In the genomic region with DNA sequence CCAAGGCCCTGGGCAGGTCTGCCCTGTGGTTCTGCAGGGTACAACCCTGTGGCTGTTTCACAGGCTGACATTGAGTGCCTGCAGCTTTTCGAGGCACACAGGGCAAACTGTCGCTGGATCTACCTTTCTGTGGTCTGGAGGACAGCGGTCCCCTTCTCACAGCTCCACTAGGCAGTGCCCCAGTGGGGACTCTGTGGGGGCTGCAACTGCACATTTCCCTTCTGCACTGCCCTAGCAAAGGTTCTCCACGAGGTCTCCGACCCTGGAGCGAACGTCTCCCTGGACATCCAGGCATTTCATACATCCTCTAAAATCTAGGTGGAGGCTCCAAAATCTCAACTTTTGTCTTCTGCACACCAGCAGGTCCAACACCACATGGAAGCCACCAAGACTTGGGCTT, we compare ENCODE assay signal across 9 cellular contexts.
"Had no signal": no experiment of that assay in that cellular context is flagged by ENCODE, and none has a peak within 500 bp of the region (broad histone marks: within the 10 kb centered on the region; RNA-seq: fewer than 3 reads in every experiment).

No MANE protein-coding gene starts in this region.

- H3K4me2 ChIP-seq: GM23338 had no signal

- H3K4me1 ChIP-seq: HAP-1 had no signal

- H3K36me3 ChIP-seq: HAP-1 had no signal

- ATAC-seq: GM23338, HCT116 had no signal

- DNase-seq: GM23248, GOT3, H7, H9, HCEC 1CT, HFFc6 had no signal

- H3K4me3 ChIP-seq: GM23248, GM23338, HAP-1 had no signal

- H3K27ac ChIP-seq: GM23248 had no signal

- H3K9me3 ChIP-seq: HAP-1 had no signal

- H3K9ac ChIP-seq: GM23248 had no signal

- H2AFZ ChIP-seq: GM23248 had no signal
